8 cellular contexts compared by ENCODE assay signal in genomic region chr3:15186453-15187164, GRCh38. TPM values are rescaled to one million over a fixed set of nuclear protein-coding genes. Genes with fewer than 3 reads are reported as not detected.
DNase-seq lines count a peak whose midpoint lies in the region; ATAC-seq, FAIRE-seq and TF ChIP-seq lines count a peak whose summit lies in the region.
"Not testable (repeated sequence)": the region's sequence is repeated elsewhere in the genome, so short reads cannot be mapped to it uniquely, and the experiment has no call there.

No MANE protein-coding gene starts in this region.

- BruUV-seq in HepG2 (replicated peaks; lab: Mats Ljungman, UMichigan), result TSS peak; percentile 66

- DNase-seq in A549 (ENCODE audit: low read depth in 1 of 2, low spot score in 1 of 2), result peak in 1 of 2 experiments; percentile 4
- peak; percentile 30 for DNase-seq in NCI-H345 (lab: John Stamatoyannopoulos, UW)
- not testable (repeated sequence) for DNase-seq in NT2/D1 (ENCODE audit: low read depth, low spot score); SJCRH30; HepG2 (ENCODE audit: low spot score); stimulated activated effector memory CD8-positive, alpha-beta T cell treated with anti-CD3 and anti-CD28 coated beads, Interleukin-12 subunit alpha, Interleukin-12 subunit beta, amount 100 ng/mL, for 72 hours (ENCODE audit: low spot score in 2 of 2)

- not testable (repeated sequence) for H3K36me3 ChIP-seq in ES-I3 (ENCODE audit: insufficient read depth, low read length); KOPT-K1 (ENCODE audit: insufficient read depth, low read length); NT2/D1 (ENCODE audit: insufficient read depth, insufficient read length, low read length); SJCRH30; HepG2 (replicated peaks in 1 of 2; ENCODE audit: control insufficient read depth in 1 of 2, insufficient read depth in 2 of 2, low read length in 2 of 2)

- TF ChIP-seq RAD21 in A549 (conservative IDR thresholded peaks at IDR 0.05 in 1 of 2, IDR thresholded peaks at IDR 0.05 in 1 of 2); HepG2 (CRISPR knock-in tag; IDR thresholded peaks at IDR 0.05): not testable (repeated sequence)

- TF ChIP-seq POLR2A in A549 (IDR thresholded peaks at IDR 0.05; ENCODE audit: low read length); HepG2 (IDR thresholded peaks at IDR 0.05; ENCODE audit: insufficient read depth in 1 of 2, low read depth in 2 of 2, low read length in 2 of 2): not testable (repeated sequence)

- ATAC-seq in A549; HepG2; stimulated activated effector memory CD8-positive, alpha-beta T cell treated with anti-CD3 and anti-CD28 coated beads, Interleukin-12 subunit alpha, Interleukin-12 subunit beta, amount 100 ng/mL, for 72 hours: not testable (repeated sequence)

- not testable (repeated sequence) for FAIRE-seq in A549 (lab: Jason Lieb, UNC); HepG2 (lab: Jason Lieb, UNC)

- H3K79me2 ChIP-seq in HepG2 (ENCODE audit: insufficient read depth, low read length), result not testable (repeated sequence)

- CTCF ChIA-PET in A549 (lab: Yijun Ruan, JAX), result interaction anchor here (1.2 to 2.9 kb wide), 3 partner anchors 17 to 25 kb away, joined by 3 to 13 read pairs (median 5); partner anchors contain the start of gene CAPN7
- CTCF ChIA-PET in HepG2 (lab: Yijun Ruan, JAX; ENCODE audit: low intra/inter-chr PET ratio, low total read pairs), result not testable (repeated sequence)

- H3K4me3 Mint-ChIP-seq in stimulated activated effector memory CD8-positive, alpha-beta T cell treated with anti-CD3 and anti-CD28 coated beads, Interleukin-12 subunit alpha, Interleukin-12 subunit beta, amount 100 ng/mL, for 72 hours, result peak overlapping the region; percentile 55

- TF ChIP-seq CTCF in A549 (IDR thresholded peaks at IDR 0.05); HepG2 (CRISPR knock-in tag; IDR thresholded peaks at IDR 0.05): not testable (repeated sequence)

- H3K9me3 Mint-ChIP-seq in stimulated activated effector memory CD8-positive, alpha-beta T cell treated with anti-CD3 and anti-CD28 coated beads, Interleukin-12 subunit alpha, Interleukin-12 subunit beta, amount 100 ng/mL, for 72 hours, result not testable (repeated sequence)

- peak overlapping the region; percentile 70 for H3K4me2 ChIP-seq in A549
- peak overlapping the region; percentile 27 for H3K4me2 ChIP-seq in HepG2 (ENCODE audit: low read depth, low read length)

- H3K9ac ChIP-seq in ES-I3 (ENCODE audit: low read depth, low read length), result peak overlapping the region; percentile 16; the same call in 1 of the 2 replicates
- H3K9ac ChIP-seq in NT2/D1 (ENCODE audit: insufficient read length, low read depth); HepG2 (ENCODE audit: insufficient read depth, low read depth, low read length): not testable (repeated sequence)

- not testable (repeated sequence) for H3K4me1 ChIP-seq in A549; ES-I3 (ENCODE audit: insufficient read depth, low read length); NT2/D1 (ENCODE audit: insufficient read depth, insufficient read length); SJCRH30
- peaks cover 17% of the 10 kb centered on the region for H3K4me1 ChIP-seq in HepG2 (ENCODE audit: insufficient read depth, low read length)

- peak overlapping the region; percentile 55 for H3K4me3 ChIP-seq in A549
- H3K4me3 ChIP-seq in NT2/D1 (ENCODE audit: insufficient read length, low read depth), result peak overlapping the region; percentile 13
- H3K4me3 ChIP-seq in SJCRH30, result peak overlapping the region; percentile 47
- H3K4me3 ChIP-seq in HepG2 (replicated peaks in 1 of 3; ENCODE audit: insufficient read depth in 1 of 3, low read depth in 2 of 3, low read length in 3 of 3), result peak overlapping the region in 2 of 3 experiments; percentile 16 to 34; a peak in 1 of 6 replicates

- intact Hi-C loops in HepG2 (cut with micrococcal nuclease; ENCODE audit: unreplicated experiment), result not testable (repeated sequence)

- not testable (repeated sequence) for H4K20me1 ChIP-seq in HepG2 (ENCODE audit: insufficient read depth, low read length)

- in situ Hi-C loops in HepG2 (cut with HindIII; ENCODE audit: extremely low pct_ligation_motif_present, low pct_unique_long_range_greater_than_20kb), result not testable (repeated sequence)

- not testable (repeated sequence) for TF ChIP-seq EP300 in A549 (IDR thresholded peaks at IDR 0.05); HepG2 (IDR thresholded peaks at IDR 0.05; ENCODE audit: low read depth in 2 of 2, low read length in 2 of 2); HepG2 (CRISPR knock-in tag; IDR thresholded peaks at IDR 0.05; ENCODE audit: borderline replicate concordance)

- not testable (repeated sequence) for H3K4me1 Mint-ChIP-seq in stimulated activated effector memory CD8-positive, alpha-beta T cell treated with anti-CD3 and anti-CD28 coated beads, Interleukin-12 subunit alpha, Interleukin-12 subunit beta, amount 100 ng/mL, for 72 hours

- not testable (repeated sequence) for H3K27me3 ChIP-seq in NT2/D1 (ENCODE audit: insufficient read depth, insufficient read length); SJCRH30; HepG2 (ENCODE audit: control insufficient read depth in 1 of 2, insufficient read depth in 2 of 2, low read length in 2 of 2)

- peak overlapping the region; percentile 73 to 76 for H3K27ac ChIP-seq in A549
- H3K27ac ChIP-seq in KOPT-K1 (ENCODE audit: low read depth, low read length, poor library complexity, severe bottlenecking), result peak overlapping the region; percentile 52
- H3K27ac ChIP-seq in SJCRH30; HepG2 (ENCODE audit: extremely low read length, insufficient read depth, low read length): not testable (repeated sequence)

- WGBS in A549 (ENCODE audit: missing lambda C conversion rate), result 14% methylated on average over 10 of the region's 33 CpGs
- 89% methylated on average over 13 of the region's 33 CpGs for WGBS in HepG2 (ENCODE audit: low lambda C conversion rate)

- not testable (repeated sequence) for H3K27ac Mint-ChIP-seq in stimulated activated effector memory CD8-positive, alpha-beta T cell treated with anti-CD3 and anti-CD28 coated beads, Interleukin-12 subunit alpha, Interleukin-12 subunit beta, amount 100 ng/mL, for 72 hours

- H2AFZ ChIP-seq in HepG2 (ENCODE audit: low read length), result not testable (repeated sequence)

- not testable (repeated sequence) for H3K36me3 Mint-ChIP-seq in stimulated activated effector memory CD8-positive, alpha-beta T cell treated with anti-CD3 and anti-CD28 coated beads, Interleukin-12 subunit alpha, Interleukin-12 subunit beta, amount 100 ng/mL, for 72 hours

- not testable (repeated sequence) for H3K9me3 ChIP-seq in A549; ES-I3 (ENCODE audit: control insufficient read depth, insufficient read depth, low read length); KOPT-K1 (ENCODE audit: insufficient read depth, low read length, poor library complexity, severe bottlenecking); SJCRH30 (replicated peaks); HepG2 (ENCODE audit: low read length)
- peaks cover 12% of the 10 kb centered on the region; the same call in 1 of the 2 replicates for H3K9me3 ChIP-seq in NT2/D1 (ENCODE audit: insufficient read depth, low read length)

- POLR2A ChIA-PET in A549 (lab: Yijun Ruan, JAX), result not testable (repeated sequence)
- POLR2A ChIA-PET in HepG2 (lab: Yijun Ruan, JAX), result interaction anchor here (1.5 to 1.6 kb wide), 2 partner anchors 15 to 20 kb away, joined by 4 read pairs; no protein-coding TSS in a partner anchor

RNA-seq across cellular contexts. Expression of gene CAPN7, which starts 19.4 kb away (rescaled TPM):
- polyA plus RNA-seq in A549 (2011; rRNA removed) (31.1 and 36.8 TPM in 2 replicates), A549 (2017; fragmentation: RNase III; extraction: RNeasy Plus Mini Kit Qiagen cat#74134 plus additional on column Dnase treatment) (19.9 to 23.2 TPM (median 21.3 TPM) in 3 replicates), HepG2 (2011; rRNA removed) (15.7 and 16.7 TPM in 2 replicates)
- polyA plus RNA-seq in A549 (2012; cell fraction: cytosol; rRNA removed), result 9.6 and 14.6 TPM in 2 replicates
- polyA plus RNA-seq in A549 (2012; cell fraction: nucleus; rRNA removed), result 8.0 and 17.2 TPM in 2 replicates
- 18.8 and 20.5 TPM in 2 replicates for polyA minus RNA-seq in A549 (2011; rRNA and poly(A)+ RNA removed)
- 33.8 and 35.8 TPM in 2 replicates for total RNA-seq in SJCRH30 (2014; rRNA removed; shearing (Covaris generic))
- total RNA-seq in HepG2 (2016; rRNA removed; fragmentation: Illumina TruSeq; extraction: Trizol), result 36.8 and 52.2 TPM in 2 replicates
- 12.2 and 14.2 TPM in 2 replicates for total RNA-seq in HepG2 (2016; cell fraction: cytosol; rRNA removed; fragmentation: Illumina TruSeq; extraction: Trizol; ENCODE audit: low read depth)
- total RNA-seq in HepG2 (2016; cell fraction: insoluble cytoplasmic fraction; rRNA removed; fragmentation: Illumina TruSeq; extraction: Trizol), result 37.8 and 54.6 TPM in 2 replicates
- 23.6 and 27.6 TPM in 2 replicates for total RNA-seq in HepG2 (2016; cell fraction: membrane; rRNA removed; fragmentation: Illumina TruSeq; extraction: Trizol)
- total RNA-seq in HepG2 (2016; cell fraction: nucleus; rRNA removed; fragmentation: Illumina TruSeq; extraction: Trizol), result 45.6 and 49.6 TPM in 2 replicates
- polyA plus RNA-seq in HepG2 (2011; cell fraction: cytosol; rRNA removed), result 9.4 and 11.4 TPM in 2 replicates
- 36.9 and 46.1 TPM in 2 replicates for polyA plus RNA-seq in HepG2 (2011; cell fraction: nucleus; rRNA removed)
- polyA plus RNA-seq in HepG2 (2012), result 22.7 and 25.6 TPM in 2 replicates
- polyA plus RNA-seq in HepG2 (2016; cell fraction: cytosol; fragmentation: Illumina TruSeq; extraction: Trizol; ENCODE audit: low read depth), result 3.2 and 3.4 TPM in 2 replicates
- polyA plus RNA-seq in HepG2 (2016; cell fraction: insoluble cytoplasmic fraction; fragmentation: Illumina TruSeq; extraction: Trizol; ENCODE audit: low read depth), result 35.3 and 39.5 TPM in 2 replicates
- 11.5 and 11.8 TPM in 2 replicates for polyA plus RNA-seq in HepG2 (2016; cell fraction: membrane; fragmentation: Illumina TruSeq; extraction: Trizol; ENCODE audit: low read depth)
- polyA plus RNA-seq in HepG2 (2016; cell fraction: nucleus; fragmentation: Illumina TruSeq; extraction: Trizol; ENCODE audit: insufficient read depth, low read depth), result 29.5 and 33.2 TPM in 2 replicates
- polyA minus RNA-seq in HepG2 (2011; rRNA and poly(A)+ RNA removed; ENCODE audit: low replicate concordance), result 20.1 and 20.5 TPM in 2 replicates
- 13.6 and 21.3 TPM in 2 replicates for polyA minus RNA-seq in HepG2 (2011; cell fraction: cytosol; rRNA and poly(A)+ RNA removed)
- 94.9 and 101 TPM in 2 replicates for polyA minus RNA-seq in HepG2 (2011; cell fraction: nucleus; rRNA and poly(A)+ RNA removed)
